In genomic region chr4:184016742-184017668, GRCh38 we compare ENCODE assay signal across 1 cellular context.
TF ChIP-seq lines count a peak whose summit lies in the region.

No MANE protein-coding gene starts in this region.

TF ChIP-seq in K562, 482 proteins besides CTCF, POLR2A, EP300 and RAD21 (continued from another document):
- TF ChIP-seq RNF2 (IDR thresholded peaks at IDR 0.05) = peak; percentile 29
